12 cellular contexts compared by ENCODE assay signal in the genomic region with DNA sequence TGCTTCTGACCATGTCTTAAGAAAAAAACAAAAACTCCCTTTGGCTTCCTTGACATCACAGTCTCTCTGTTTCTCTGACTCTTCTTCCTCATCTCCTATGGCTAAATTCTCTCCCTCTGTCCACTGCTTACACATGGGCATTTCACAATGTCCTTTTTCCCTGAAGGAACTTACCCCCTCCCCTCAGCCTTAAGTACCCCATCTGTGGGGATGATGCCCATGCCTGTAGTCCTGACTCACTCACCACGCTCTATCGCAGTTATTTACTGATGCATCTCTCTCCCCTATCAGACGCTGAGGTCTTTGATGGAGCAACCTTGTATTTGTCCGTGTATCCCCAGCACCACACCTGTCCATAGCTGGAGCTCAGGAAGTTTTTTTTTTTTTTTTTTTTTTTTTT. TPM values are rescaled to one million over a fixed set of nuclear protein-coding genes. Genes with fewer than 3 reads are reported as not detected.
DNase-seq lines count a peak whose midpoint lies in the region; ATAC-seq, FAIRE-seq and TF ChIP-seq lines count a peak whose summit lies in the region.
"Had no signal": no experiment of that assay in that cellular context is flagged by ENCODE, and none has a peak within 500 bp of the region (broad histone marks: within the 10 kb centered on the region; RNA-seq: fewer than 3 reads in every experiment).

No MANE protein-coding gene starts in this region.

- no peaks in the 10 kb centered on the region for H3K36me3 ChIP-seq in adrenal gland (replicated peaks in 1 of 2)
- H3K36me3 ChIP-seq in HepG2 (replicated peaks in 1 of 2; ENCODE audit: control insufficient read depth in 1 of 2, insufficient read depth in 2 of 2, low read length in 2 of 2), result peaks cover 13 to 43% of the 10 kb centered on the region in 2 experiments
- H3K36me3 ChIP-seq in tibial artery, result peaks cover 0 to 6% (median 3%) of the 10 kb centered on the region in 3 donors

- no peak overlapping the region for H3K9ac ChIP-seq in HepG2 (ENCODE audit: insufficient read depth, low read depth, low read length)
- H3K9ac ChIP-seq: BLaER1 had no signal

- peaks cover 98% of the 10 kb centered on the region for H3K4me1 Mint-ChIP-seq in activated naive CD4-positive, alpha-beta T cell treated with anti-CD3 and anti-CD28 coated beads, Interleukin-2, amount 10 ng/mL, durations not matched to agents 7 days and 5 days

- H3K27ac ChIP-seq in adrenal gland (peak overlapping the region in 3 of 5 donors; percentile 91 to 97 (median 95)), HepG2 (ENCODE audit: extremely low read length, insufficient read depth, low read length) (peak overlapping the region; percentile 21), tibial artery (peak overlapping the region; percentile 90 to 94)
- H3K27ac ChIP-seq: BLaER1 had no signal

- H3K36me3 Mint-ChIP-seq in activated naive CD4-positive, alpha-beta T cell treated with anti-CD3 and anti-CD28 coated beads, Interleukin-2, amount 10 ng/mL, durations not matched to agents 7 days and 5 days, result peaks cover 57% of the 10 kb centered on the region

- no peak for FAIRE-seq in HepG2 (lab: Jason Lieb, UNC)
- FAIRE-seq: endometrium had no signal

- 42 to 58% (median 48%) methylated on average over 4 of the region's 4 CpGs for WGBS in adrenal gland, 4 donors
- 64% methylated on average over 4 of the region's 4 CpGs for WGBS in HepG2 (ENCODE audit: low lambda C conversion rate)

- no peak for TF ChIP-seq RAD21 in HepG2 (CRISPR knock-in tag; IDR thresholded peaks at IDR 0.05)

- intact Hi-C loops in adrenal gland (cut with DNase I) (no loop called here), HepG2 (cut with micrococcal nuclease; ENCODE audit: unreplicated experiment) (no loop called here), tibial artery (cut with DNase I; ENCODE audit: low total_unique reads) (no loop called here)

- in situ Hi-C loops in HepG2 (cut with HindIII; ENCODE audit: extremely low pct_ligation_motif_present, low pct_unique_long_range_greater_than_20kb), result no loop called here

- no TSS peak for BruUV-seq in HepG2 (replicated peaks; lab: Mats Ljungman, UMichigan)

- POLR2A ChIA-PET in HepG2 (lab: Yijun Ruan, JAX), result no interaction called here

- no peak for ATAC-seq in HepG2
- no peak for ATAC-seq in GM21367 (IDR thresholded peaks at IDR 0.05; ENCODE audit: unreplicated experiment)
- no peak for ATAC-seq in GM21576 (IDR thresholded peaks at IDR 0.05; ENCODE audit: unreplicated experiment)
- ATAC-seq: SK-N-SH treated with all-trans-retinoic acid at 6 μM for 48 hours had no signal

- peaks cover 3% of the 10 kb centered on the region for H3K9me3 Mint-ChIP-seq in activated naive CD4-positive, alpha-beta T cell treated with anti-CD3 and anti-CD28 coated beads, Interleukin-2, amount 10 ng/mL, durations not matched to agents 7 days and 5 days

- H4K20me1 ChIP-seq in HepG2 (ENCODE audit: insufficient read depth, low read length), result peaks cover 49% of the 10 kb centered on the region

- no peak overlapping the region for H3K4me3 Mint-ChIP-seq in activated naive CD4-positive, alpha-beta T cell treated with anti-CD3 and anti-CD28 coated beads, Interleukin-2, amount 10 ng/mL, durations not matched to agents 7 days and 5 days

- H3K9me3 ChIP-seq in adrenal gland (replicated peaks in 1 of 3), result no peaks in the 10 kb centered on the region
- no peaks in the 10 kb centered on the region for H3K9me3 ChIP-seq in HepG2 (ENCODE audit: low read length)
- H3K9me3 ChIP-seq in tibial artery, result no peaks in the 10 kb centered on the region
- H3K9me3 ChIP-seq: BLaER1 had no signal

- no peak overlapping the region for H3K4me2 ChIP-seq in HepG2 (ENCODE audit: low read depth, low read length)

- TF ChIP-seq POLR2A in adrenal gland (IDR thresholded peaks at IDR 0.05) (no peak), HepG2 (IDR thresholded peaks at IDR 0.05; ENCODE audit: insufficient read depth in 1 of 2, low read depth in 2 of 2, low read length in 2 of 2) (no peak)

- peak overlapping the region; percentile 2 for H3K27ac Mint-ChIP-seq in activated naive CD4-positive, alpha-beta T cell treated with anti-CD3 and anti-CD28 coated beads, Interleukin-2, amount 10 ng/mL, durations not matched to agents 7 days and 5 days

- no peak for TF ChIP-seq EP300 in HepG2 (IDR thresholded peaks at IDR 0.05; ENCODE audit: low read depth in 2 of 2, low read length in 2 of 2)
- TF ChIP-seq EP300 in HepG2 (CRISPR knock-in tag; IDR thresholded peaks at IDR 0.05; ENCODE audit: borderline replicate concordance), result no peak

- H3K4me3 ChIP-seq in adrenal gland, result no peak overlapping the region
- no peak overlapping the region for H3K4me3 ChIP-seq in HepG2 (replicated peaks in 1 of 3; ENCODE audit: insufficient read depth in 1 of 3, low read depth in 2 of 3, low read length in 3 of 3)
- no peak overlapping the region for H3K4me3 ChIP-seq in tibial artery
- H3K4me3 ChIP-seq: BLaER1 had no signal

- peaks cover 98% of the 10 kb centered on the region for H3K79me2 ChIP-seq in HepG2 (ENCODE audit: insufficient read depth, low read length)

- H3K4me1 ChIP-seq in adrenal gland (replicated peaks in 1 of 2), result peaks cover 36 to 66% of the 10 kb centered on the region in 2 donors
- peaks cover 99% of the 10 kb centered on the region for H3K4me1 ChIP-seq in HepG2 (ENCODE audit: insufficient read depth, low read length)
- peaks cover 0 to 100% (median 93%) of the 10 kb centered on the region in 4 donors for H3K4me1 ChIP-seq in tibial artery

- DNase-seq in activated naive CD4-positive, alpha-beta T cell treated with anti-CD3 and anti-CD28 coated beads, Interleukin-2, amount 10 ng/mL, durations not matched to agents 7 days and 5 days, result no peak
- no peak for DNase-seq in activated naive CD4-positive, alpha-beta T cell treated with Interleukin-2 at 50 U/mL for 16 hours
- DNase-seq in adrenal gland, result no peak
- no peak for DNase-seq in HepG2 (ENCODE audit: low spot score)
- DNase-seq in tibial artery, result no peak
- no peak for DNase-seq in NCI-H446 (lab: John Stamatoyannopoulos, UW)
- DNase-seq: NCI-H1930 had no signal

- TF ChIP-seq CTCF in adrenal gland (IDR thresholded peaks at IDR 0.05) (no peak), HepG2 (CRISPR knock-in tag; IDR thresholded peaks at IDR 0.05) (no peak), tibial artery (IDR thresholded peaks at IDR 0.05) (no peak)

- no peaks in the 10 kb centered on the region for H3K27me3 ChIP-seq in adrenal gland
- no peaks in the 10 kb centered on the region for H3K27me3 ChIP-seq in HepG2 (ENCODE audit: control insufficient read depth in 1 of 2, insufficient read depth in 2 of 2, low read length in 2 of 2)
- no peaks in the 10 kb centered on the region for H3K27me3 ChIP-seq in tibial artery
- H3K27me3 ChIP-seq: BLaER1 had no signal

- no peak overlapping the region for H2AFZ ChIP-seq in HepG2 (ENCODE audit: low read length)

- H3K27me3 Mint-ChIP-seq in activated naive CD4-positive, alpha-beta T cell treated with anti-CD3 and anti-CD28 coated beads, Interleukin-2, amount 10 ng/mL, durations not matched to agents 7 days and 5 days, result no peaks in the 10 kb centered on the region

- CTCF ChIA-PET in activated naive CD4-positive, alpha-beta T cell treated with anti-CD3 and anti-CD28 coated beads, Interleukin-2, amount 10 ng/mL, durations not matched to agents 7 days and 5 days (lab: Charles Lee), result no interaction called here
- CTCF ChIA-PET in HepG2 (lab: Yijun Ruan, JAX; ENCODE audit: low intra/inter-chr PET ratio, low total read pairs), result no interaction called here

TF ChIP-seq in HepG2, 621 proteins besides CTCF, POLR2A, EP300 and RAD21 (continues in another document):
- no peak for TF ChIP-seq PLRG1 (conservative IDR thresholded peaks at IDR 0.05)
- no peak for TF ChIP-seq XRCC5 (optimal IDR thresholded peaks at IDR 0.05; ENCODE audit: low read length)
- no peak for TF ChIP-seq FOSL2 (CRISPR knock-in tag; IDR thresholded peaks at IDR 0.05)
- no peak for TF ChIP-seq DNMT3B (CRISPR knock-in tag; conservative IDR thresholded peaks at IDR 0.05)

RNA-seq across cellular contexts. Expression of gene ACTN4, which starts 32.4 kb away (rescaled TPM):
- total RNA-seq in adrenal gland, result 100 to 1,000 TPM; 430 to 773 (median 575) TPM
- polyA plus RNA-seq in adrenal gland, result 100 to 1,000 TPM; 148 to 586 (median 554) TPM
- total RNA-seq in HepG2 (2016; rRNA removed; fragmentation: Illumina TruSeq; extraction: Trizol), result 167 and 192 TPM in 2 replicates
- 13.8 and 15.0 TPM in 2 replicates for total RNA-seq in HepG2 (2016; cell fraction: cytosol; rRNA removed; fragmentation: Illumina TruSeq; extraction: Trizol; ENCODE audit: low read depth)
- total RNA-seq in HepG2 (2016; cell fraction: insoluble cytoplasmic fraction; rRNA removed; fragmentation: Illumina TruSeq; extraction: Trizol), result 122 and 176 TPM in 2 replicates
- total RNA-seq in HepG2 (2016; cell fraction: membrane; rRNA removed; fragmentation: Illumina TruSeq; extraction: Trizol), result 28.6 and 34.1 TPM in 2 replicates
- 148 and 165 TPM in 2 replicates for total RNA-seq in HepG2 (2016; cell fraction: nucleus; rRNA removed; fragmentation: Illumina TruSeq; extraction: Trizol)
- polyA plus RNA-seq in HepG2 (2011; rRNA removed), result 171 and 223 TPM in 2 replicates
- polyA plus RNA-seq in HepG2 (2011; cell fraction: cytosol; rRNA removed), result 82.2 and 91.7 TPM in 2 replicates
- polyA plus RNA-seq in HepG2 (2011; cell fraction: nucleus; rRNA removed), result 437 and 620 TPM in 2 replicates
- 222 and 260 TPM in 2 replicates for polyA plus RNA-seq in HepG2 (2012)
- 5.8 and 8.5 TPM in 2 replicates for polyA plus RNA-seq in HepG2 (2016; cell fraction: cytosol; fragmentation: Illumina TruSeq; extraction: Trizol; ENCODE audit: low read depth)
- polyA plus RNA-seq in HepG2 (2016; cell fraction: insoluble cytoplasmic fraction; fragmentation: Illumina TruSeq; extraction: Trizol; ENCODE audit: low read depth), result 192 and 256 TPM in 2 replicates
- polyA plus RNA-seq in HepG2 (2016; cell fraction: membrane; fragmentation: Illumina TruSeq; extraction: Trizol; ENCODE audit: low read depth), result 20.9 and 27.6 TPM in 2 replicates
- 435 and 441 TPM in 2 replicates for polyA plus RNA-seq in HepG2 (2016; cell fraction: nucleus; fragmentation: Illumina TruSeq; extraction: Trizol; ENCODE audit: insufficient read depth, low read depth)
- 172 and 192 TPM in 2 replicates for polyA minus RNA-seq in HepG2 (2011; rRNA and poly(A)+ RNA removed; ENCODE audit: low replicate concordance)
- polyA minus RNA-seq in HepG2 (2011; cell fraction: cytosol; rRNA and poly(A)+ RNA removed), result 86.2 and 95.5 TPM in 2 replicates
- polyA minus RNA-seq in HepG2 (2011; cell fraction: nucleus; rRNA and poly(A)+ RNA removed), result 73.1 and 75.2 TPM in 2 replicates

Comparison
In these comparisons a context has a peak if more than half of its experiments do, and no peak if none do; other contexts are left out.
1. H3K27ac ChIP-seq: peak in every context shown above with its lines; median percentile 95 in adrenal gland; 92 in tibial artery; 21 in HepG2.